27 cellular contexts compared by ENCODE assay signal in the genomic region with DNA sequence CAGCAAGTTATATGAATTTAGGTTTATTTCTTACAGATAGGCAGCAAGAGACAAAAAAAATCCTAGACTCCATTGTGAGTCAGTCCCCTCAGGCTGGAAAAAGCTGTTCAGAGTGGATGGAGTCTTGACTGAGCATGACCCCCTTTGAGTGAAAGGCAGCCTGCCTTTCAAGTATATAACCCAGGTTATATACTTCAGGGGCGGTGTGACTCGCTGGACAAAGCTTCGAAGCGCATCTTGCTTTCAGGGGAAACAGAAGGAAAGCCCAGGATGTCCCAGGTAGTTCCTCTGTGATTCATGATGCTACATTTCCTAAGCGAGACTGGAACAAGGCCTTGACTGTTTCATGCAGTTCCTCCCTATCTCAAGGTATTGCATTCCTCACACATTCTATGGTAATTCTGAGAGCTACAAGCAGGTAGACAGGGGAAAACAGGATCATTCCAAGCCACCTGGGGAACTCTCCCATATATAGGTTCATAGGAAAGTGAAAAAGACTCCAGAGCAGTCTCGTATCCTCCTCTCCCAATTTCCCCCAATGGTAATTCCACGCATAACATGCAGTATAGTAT.
"Had no signal": no experiment of that assay in that cellular context is flagged by ENCODE, and none has a peak within 500 bp of the region (broad histone marks: within the 10 kb centered on the region; RNA-seq: fewer than 3 reads in every experiment).

No MANE protein-coding gene starts in this region.

- H3K4me1 ChIP-seq: ascending aorta, breast epithelium had no signal

- FAIRE-seq: frontal cortex had no signal

- H3K4me3 ChIP-seq: ascending aorta, breast epithelium, coronary artery, dorsolateral prefrontal cortex had no signal

- H3K4me1 Mint-ChIP-seq: activated CD4-positive, alpha-beta memory T cell treated with anti-CD3 and anti-CD28 coated beads, Interleukin-2, amount 10 ng/mL, durations not matched to agents 7 days and 5 days; activated CD4-positive, alpha-beta T cell treated with anti-CD3 and anti-CD28 coated beads, Interleukin-2, amount 10 ng/mL, durations not matched to agents 7 days and 5 days; activated naive CD4-positive, alpha-beta T cell treated with anti-CD3 and anti-CD28 coated beads, Interleukin-2, amount 10 ng/mL, durations not matched to agents 7 days and 5 days; activated naive CD8-positive, alpha-beta T cell treated with anti-CD3 and anti-CD28 coated beads, Interleukin-2, amount 10 ng/mL, durations not matched to agents 7 days and 5 days; brain; central memory CD8-positive, alpha-beta T cell had no signal

- ATAC-seq: activated naive CD4-positive, alpha-beta T cell treated with anti-CD3 and anti-CD28 coated beads, Interleukin-2, amount 50 U/mL, for 72 hours; activated T-cell treated with anti-CD3 and anti-CD28 coated beads, Interleukin-2, amount 50 U/mL, for 72 hours; esophagus mucosa had no signal

- H3K36me3 Mint-ChIP-seq: activated naive CD4-positive, alpha-beta T cell treated with anti-CD3 and anti-CD28 coated beads, Interleukin-2, amount 10 ng/mL, durations not matched to agents 7 days and 5 days; activated naive CD4-positive, alpha-beta T cell treated with anti-CD3 and anti-CD28 coated beads, Interleukin-2, amount 50 U/mL, for 72 hours; activated naive CD8-positive, alpha-beta T cell treated with anti-CD3 and anti-CD28 coated beads, Interleukin-2, amount 10 ng/mL, durations not matched to agents 7 days and 5 days; brain had no signal

- H3K36me3 ChIP-seq: ascending aorta, breast epithelium had no signal

- H3K4me3 Mint-ChIP-seq: activated CD4-positive, alpha-beta memory T cell treated with anti-CD3 and anti-CD28 coated beads, Interleukin-2, amount 10 ng/mL, durations not matched to agents 7 days and 5 days; activated CD4-positive, alpha-beta T cell treated with anti-CD3 and anti-CD28 coated beads, Interleukin-2, amount 10 ng/mL, durations not matched to agents 7 days and 5 days; activated naive CD4-positive, alpha-beta T cell treated with anti-CD3 and anti-CD28 coated beads, Interleukin-2, amount 10 ng/mL, durations not matched to agents 7 days and 5 days; activated naive CD8-positive, alpha-beta T cell treated with anti-CD3 and anti-CD28 coated beads, Interleukin-2, amount 10 ng/mL, durations not matched to agents 7 days and 5 days; activated T-cell treated with anti-CD3 and anti-CD28 coated beads, Interleukin-2, amount 50 U/mL, for 24 hours; activated T-cell treated with anti-CD3 and anti-CD28 coated beads, Interleukin-2, amount 50 U/mL, for 72 hours; brain; central memory CD8-positive, alpha-beta T cell; dendritic cell treated with granulocyte-macrophage colony-stimulating factor and Interleukin-4, amounts not matched to agents 40 ng/mL and 50 ng/mL, for 4 days; endodermal cell had no signal

- DNase-seq: activated CD4-positive, alpha-beta memory T cell treated with anti-CD3 and anti-CD28 coated beads, Interleukin-2, amount 10 ng/mL, durations not matched to agents 7 days and 5 days; activated CD4-positive, alpha-beta T cell treated with anti-CD3 and anti-CD28 coated beads for 1 hour; activated CD4-positive, alpha-beta T cell treated with anti-CD3 and anti-CD28 coated beads for 4 hours; activated CD4-positive, alpha-beta T cell treated with anti-CD3 and anti-CD28 coated beads, Interleukin-2, amount 10 ng/mL, durations not matched to agents 7 days and 5 days; activated CD4-positive, alpha-beta T cell treated with anti-CD3 and anti-CD28 coated beads, Interleukin-2, amount 50 U/mL, for 4 hours; activated CD8-positive, alpha-beta memory T cell treated with anti-CD3 and anti-CD28 coated beads, Interleukin-2, amount 50 U/mL, for 48 hours; activated gamma-delta T cell; activated naive CD4-positive, alpha-beta T cell; activated naive CD4-positive, alpha-beta T cell treated with anti-CD3 and anti-CD28 coated beads, Interleukin-2, amount 10 ng/mL, durations not matched to agents 7 days and 5 days; activated naive CD8-positive, alpha-beta T cell treated with anti-CD3 and anti-CD28 coated beads, Interleukin-2, amount 10 ng/mL, durations not matched to agents 7 days and 5 days; activated T-cell treated with anti-CD3 and anti-CD28 coated beads for 4 hours; activated T-cell treated with anti-CD3 and anti-CD28 coated beads, Interleukin-2, amount 50 U/mL, for 24 hours; activated T-cell treated with anti-CD3 and anti-CD28 coated beads, Interleukin-2, amount 50 U/mL, for 72 hours; dorsolateral prefrontal cortex; effector memory CD4-positive, alpha-beta T cell; endodermal cell; foreskin fibroblast; T-helper 2 cell had no signal

- H3K27me3 ChIP-seq: ascending aorta, breast epithelium had no signal

- H3K27ac ChIP-seq: ascending aorta, breast epithelium, coronary artery, dorsolateral prefrontal cortex had no signal

- H3K27ac Mint-ChIP-seq: activated CD4-positive, alpha-beta memory T cell treated with anti-CD3 and anti-CD28 coated beads, Interleukin-2, amount 10 ng/mL, durations not matched to agents 7 days and 5 days; activated CD4-positive, alpha-beta T cell treated with anti-CD3 and anti-CD28 coated beads, Interleukin-2, amount 10 ng/mL, durations not matched to agents 7 days and 5 days; activated naive CD4-positive, alpha-beta T cell treated with anti-CD3 and anti-CD28 coated beads, Interleukin-2, amount 10 ng/mL, durations not matched to agents 7 days and 5 days; activated naive CD4-positive, alpha-beta T cell treated with anti-CD3 and anti-CD28 coated beads, Interleukin-2, amount 50 U/mL, for 72 hours; activated naive CD8-positive, alpha-beta T cell treated with anti-CD3 and anti-CD28 coated beads, Interleukin-2, amount 10 ng/mL, durations not matched to agents 7 days and 5 days; activated T-cell treated with anti-CD3 and anti-CD28 coated beads, Interleukin-2, amount 50 U/mL, for 24 hours; activated T-cell treated with anti-CD3 and anti-CD28 coated beads, Interleukin-2, amount 50 U/mL, for 72 hours; brain; dendritic cell treated with granulocyte-macrophage colony-stimulating factor and Interleukin-4, amounts not matched to agents 40 ng/mL and 50 ng/mL, for 4 days; endodermal cell had no signal

- H3K9me3 ChIP-seq: ascending aorta, breast epithelium had no signal

- H3K9me3 Mint-ChIP-seq: activated CD4-positive, alpha-beta T cell treated with anti-CD3 and anti-CD28 coated beads, Interleukin-2, amount 10 ng/mL, durations not matched to agents 7 days and 5 days; activated T-cell treated with anti-CD3 and anti-CD28 coated beads, Interleukin-2, amount 50 U/mL, for 72 hours; brain; endodermal cell had no signal

- H3K27me3 Mint-ChIP-seq: activated CD4-positive, alpha-beta memory T cell treated with anti-CD3 and anti-CD28 coated beads, Interleukin-2, amount 10 ng/mL, durations not matched to agents 7 days and 5 days; activated CD4-positive, alpha-beta T cell treated with anti-CD3 and anti-CD28 coated beads, Interleukin-2, amount 10 ng/mL, durations not matched to agents 7 days and 5 days; activated naive CD4-positive, alpha-beta T cell treated with anti-CD3 and anti-CD28 coated beads, Interleukin-2, amount 10 ng/mL, durations not matched to agents 7 days and 5 days; activated naive CD8-positive, alpha-beta T cell treated with anti-CD3 and anti-CD28 coated beads, Interleukin-2, amount 10 ng/mL, durations not matched to agents 7 days and 5 days; activated T-cell treated with anti-CD3 and anti-CD28 coated beads, Interleukin-2, amount 50 U/mL, for 24 hours; brain; central memory CD8-positive, alpha-beta T cell; dendritic cell treated with granulocyte-macrophage colony-stimulating factor and Interleukin-4, amounts not matched to agents 40 ng/mL and 50 ng/mL, for 4 days had no signal
